ENCODE assay signal across 1 cellular context in genomic region chr2:136384541-136385303, GRCh38.
TF ChIP-seq lines count a peak whose summit lies in the region.

No MANE protein-coding gene starts in this region.

TF ChIP-seq in GM23338, 12 proteins besides CTCF, POLR2A, EP300 and RAD21 (continued from another document):
- TF ChIP-seq, protein P1, sequence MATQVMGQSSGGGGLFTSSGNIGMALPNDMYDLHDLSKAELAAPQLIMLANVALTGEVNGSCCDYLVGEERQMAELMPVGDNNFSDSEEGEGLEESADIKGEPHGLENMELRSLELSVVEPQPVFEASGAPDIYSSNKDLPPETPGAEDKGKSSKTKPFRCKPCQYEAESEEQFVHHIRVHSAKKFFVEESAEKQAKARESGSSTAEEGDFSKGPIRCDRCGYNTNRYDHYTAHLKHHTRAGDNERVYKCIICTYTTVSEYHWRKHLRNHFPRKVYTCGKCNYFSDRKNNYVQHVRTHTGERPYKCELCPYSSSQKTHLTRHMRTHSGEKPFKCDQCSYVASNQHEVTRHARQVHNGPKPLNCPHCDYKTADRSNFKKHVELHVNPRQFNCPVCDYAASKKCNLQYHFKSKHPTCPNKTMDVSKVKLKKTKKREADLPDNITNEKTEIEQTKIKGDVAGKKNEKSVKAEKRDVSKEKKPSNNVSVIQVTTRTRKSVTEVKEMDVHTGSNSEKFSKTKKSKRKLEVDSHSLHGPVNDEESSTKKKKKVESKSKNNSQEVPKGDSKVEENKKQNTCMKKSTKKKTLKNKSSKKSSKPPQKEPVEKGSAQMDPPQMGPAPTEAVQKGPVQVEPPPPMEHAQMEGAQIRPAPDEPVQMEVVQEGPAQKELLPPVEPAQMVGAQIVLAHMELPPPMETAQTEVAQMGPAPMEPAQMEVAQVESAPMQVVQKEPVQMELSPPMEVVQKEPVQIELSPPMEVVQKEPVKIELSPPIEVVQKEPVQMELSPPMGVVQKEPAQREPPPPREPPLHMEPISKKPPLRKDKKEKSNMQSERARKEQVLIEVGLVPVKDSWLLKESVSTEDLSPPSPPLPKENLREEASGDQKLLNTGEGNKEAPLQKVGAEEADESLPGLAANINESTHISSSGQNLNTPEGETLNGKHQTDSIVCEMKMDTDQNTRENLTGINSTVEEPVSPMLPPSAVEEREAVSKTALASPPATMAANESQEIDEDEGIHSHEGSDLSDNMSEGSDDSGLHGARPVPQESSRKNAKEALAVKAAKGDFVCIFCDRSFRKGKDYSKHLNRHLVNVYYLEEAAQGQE (IDR thresholded peaks at IDR 0.05; ENCODE audit: unreplicated experiment) = no peak
- TF ChIP-seq POLR2AphosphoS5 (IDR thresholded peaks at IDR 0.05; ENCODE audit: low read depth) (no peak), ZNF114 (CRISPR knock-in tag; IDR thresholded peaks at IDR 0.05) (no peak), CREB1 (CRISPR knock-in tag; IDR thresholded peaks at IDR 0.05; ENCODE audit: low read depth) (no peak), NANOG (IDR thresholded peaks at IDR 0.05; ENCODE audit: borderline replicate concordance) (no peak), ZNF331 (CRISPR knock-in tag; IDR thresholded peaks at IDR 0.05; ENCODE audit: low read depth) (no peak)
- TF ChIP-seq, protein P2, sequence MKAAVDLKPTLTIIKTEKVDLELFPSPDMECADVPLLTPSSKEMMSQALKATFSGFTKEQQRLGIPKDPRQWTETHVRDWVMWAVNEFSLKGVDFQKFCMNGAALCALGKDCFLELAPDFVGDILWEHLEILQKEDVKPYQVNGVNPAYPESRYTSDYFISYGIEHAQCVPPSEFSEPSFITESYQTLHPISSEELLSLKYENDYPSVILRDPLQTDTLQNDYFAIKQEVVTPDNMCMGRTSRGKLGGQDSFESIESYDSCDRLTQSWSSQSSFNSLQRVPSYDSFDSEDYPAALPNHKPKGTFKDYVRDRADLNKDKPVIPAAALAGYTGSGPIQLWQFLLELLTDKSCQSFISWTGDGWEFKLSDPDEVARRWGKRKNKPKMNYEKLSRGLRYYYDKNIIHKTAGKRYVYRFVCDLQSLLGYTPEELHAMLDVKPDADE (IDR thresholded peaks at IDR 0.05) = no peak
TF ChIP-seq in GM23338: peak in this region for 0.
